Comparison of ENCODE assay signal across 15 cellular contexts in the genomic region with DNA sequence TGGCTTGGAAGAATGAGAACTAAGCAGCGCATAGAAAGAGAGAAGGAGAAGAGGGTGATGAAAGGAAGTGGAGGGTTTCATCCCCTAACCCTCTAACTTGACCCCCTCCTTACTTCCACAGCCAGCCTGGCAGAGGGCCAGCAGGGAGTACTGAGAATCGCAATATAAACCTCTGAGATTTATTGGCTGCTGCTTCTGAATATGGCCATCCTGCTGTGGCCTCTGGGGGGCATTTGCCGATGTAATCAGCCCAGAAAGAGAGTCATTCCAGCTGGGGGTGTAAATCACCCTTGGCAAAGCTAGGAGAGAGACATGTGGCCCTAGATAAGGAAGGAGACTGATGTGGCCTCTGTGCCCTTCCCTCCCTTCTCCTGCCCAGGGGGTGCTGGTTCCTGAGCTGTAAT. TPM values are rescaled to one million over a fixed set of nuclear protein-coding genes. Genes with fewer than 3 reads are reported as not detected.
DNase-seq lines count a peak whose midpoint lies in the region; ATAC-seq and TF ChIP-seq lines count a peak whose summit lies in the region.
"Had no signal": no experiment of that assay in that cellular context is flagged by ENCODE, and none has a peak within 500 bp of the region (broad histone marks: within the 10 kb centered on the region; RNA-seq: fewer than 3 reads in every experiment).

No MANE protein-coding gene starts in this region.

- H3K4me1 Mint-ChIP-seq in endodermal cell (peaks cover 15% of the 10 kb centered on the region), type B pancreatic cell (ENCODE audit: unreplicated experiment) (peaks cover 16% of the 10 kb centered on the region)

- no peaks in the 10 kb centered on the region for H3K9me3 ChIP-seq in endodermal cell (ENCODE audit: control insufficient read depth, low read length)
- H3K9me3 ChIP-seq: thyroid gland had no signal

- H3K4me3 Mint-ChIP-seq in endodermal cell (no peak overlapping the region), type B pancreatic cell (peak overlapping the region; percentile 83)

- TF ChIP-seq CTCF in endodermal cell (conservative IDR thresholded peaks at IDR 0.05): peak; percentile 14
- no peak for TF ChIP-seq CTCF in type B pancreatic cell (conservative IDR thresholded peaks at IDR 0.05)

- H3K36me3 Mint-ChIP-seq in endodermal cell (ENCODE audit: low read depth) (no peaks in the 10 kb centered on the region), type B pancreatic cell (no peaks in the 10 kb centered on the region)
- H3K36me3 Mint-ChIP-seq: activated naive CD8-positive, alpha-beta T cell treated with anti-CD3 and anti-CD28 coated beads for 36 hours had no signal

- peaks cover 48% of the 10 kb centered on the region for H3K27me3 ChIP-seq in endodermal cell (ENCODE audit: control insufficient read depth, insufficient read depth, low read length, poor library complexity, severe bottlenecking)
- H3K27me3 ChIP-seq: thyroid gland had no signal

- no peak overlapping the region for H3K4me3 ChIP-seq in endodermal cell (ENCODE audit: low read length)

- H3K27me3 Mint-ChIP-seq in endodermal cell (ENCODE audit: insufficient read depth) (peaks cover 58% of the 10 kb centered on the region), type B pancreatic cell (peaks cover 28% of the 10 kb centered on the region)

- no peaks in the 10 kb centered on the region for H3K36me3 ChIP-seq in endodermal cell (ENCODE audit: control insufficient read depth, insufficient read depth, low read length)
- H3K36me3 ChIP-seq: thyroid gland had no signal

- H3K9me3 Mint-ChIP-seq in endodermal cell: no peaks in the 10 kb centered on the region
- no peaks in the 10 kb centered on the region for H3K9me3 Mint-ChIP-seq in type B pancreatic cell
- H3K9me3 Mint-ChIP-seq: activated B cell treated with CpG ODN at 0.5 μM for 24 hours; activated naive CD8-positive, alpha-beta T cell treated with anti-CD3 and anti-CD28 coated beads for 36 hours had no signal

- 50 to 56% methylated on average over 2 of the region's 3 CpGs for WGBS in endodermal cell (ENCODE audit: insufficient coverage in 1 of 2, insufficient read length in 1 of 2), 2 experiments

- intact Hi-C loops in left ventricle myocardium superior (cut with micrococcal nuclease): loop anchor here (10.0 kb wide), 1 partner anchor 51 kb away; no protein-coding TSS in a partner anchor
- intact Hi-C loops in Right ventricle myocardium superior (cut with DNase I): no loop called here

- ATAC-seq in left ventricle myocardium superior (peak; percentile 52), Right ventricle myocardium superior (ENCODE audit: poor library complexity) (no peak)

- no peaks in the 10 kb centered on the region for H3K4me1 ChIP-seq in endodermal cell (ENCODE audit: control insufficient read depth, insufficient read depth, low read length)

- DNase-seq in left ventricle myocardium superior: no peak
- no peak for DNase-seq in Right ventricle myocardium superior
- peak; percentile 9 for DNase-seq in NCI-H1092 treated with DMSO at 0.1 percent for 48 hours (lab: John Stamatoyannopoulos, UW)
- DNase-seq in endodermal cell: peak; percentile 58
- DNase-seq in type B pancreatic cell (ENCODE audit: extremely low spot score, unreplicated experiment): no peak
- no peak for DNase-seq in caudate nucleus (lab: John Stamatoyannopoulos, UW)
- no peak for DNase-seq in SKM-1 (lab: John Stamatoyannopoulos, UW; ENCODE audit: unreplicated experiment)
- DNase-seq in epidermal melanocyte (ENCODE audit: insufficient read length, low spot score): no peak
- DNase-seq: activated B cell treated with CpG ODN at 0.5 μM for 24 hours; activated CD8-positive, alpha-beta memory T cell treated with anti-CD3 and anti-CD28 coated beads, Interleukin-2, amount 50 U/mL, for 4 hours; activated naive CD8-positive, alpha-beta T cell treated with anti-CD3 and anti-CD28 coated beads for 36 hours; central memory CD4-positive, alpha-beta T cell; NCI-H2029 had no signal

- H3K27ac ChIP-seq in endodermal cell (ENCODE audit: low read depth, low read length) (no peak overlapping the region), caudate nucleus (ENCODE audit: low read depth, low read length) (no peak overlapping the region)
- H3K27ac ChIP-seq: thyroid gland had no signal

- no peak overlapping the region for H3K9ac ChIP-seq in endodermal cell (ENCODE audit: extremely low read depth, low read length, poor library complexity, severe bottlenecking)

- H3K27ac Mint-ChIP-seq in endodermal cell (no peak overlapping the region), type B pancreatic cell (no peak overlapping the region)
- H3K27ac Mint-ChIP-seq: activated B cell treated with CpG ODN at 0.5 μM for 24 hours; activated naive CD8-positive, alpha-beta T cell treated with anti-CD3 and anti-CD28 coated beads for 36 hours had no signal

RNA-seq across cellular contexts. Expression of a gene that starts 1.0 kb away (rescaled TPM):
- total RNA-seq in left ventricle myocardium superior: 0.72 TPM
- 0.94 TPM for total RNA-seq in Right ventricle myocardium superior
- total RNA-seq in endodermal cell: under 1 TPM in 1 of 2 donors, not detected in 1; 0.13 TPM
- 2.5 TPM for polyA plus RNA-seq in endodermal cell (2013, experiment 1 of 2)
- 1.9 TPM for polyA plus RNA-seq in endodermal cell (2013, experiment 2 of 2)
- total RNA-seq in type B pancreatic cell (ENCODE audit: low replicate concordance): 1.8 TPM in 2 replicates
- total RNA-seq: activated B cell treated with CpG ODN at 0.5 μM for 24 hours, G401, thyroid gland had no signal

RNA-seq across cellular contexts. Expression of a gene that starts 56.2 kb away (rescaled TPM):
- not detected for total RNA-seq in left ventricle myocardium superior
- 0.16 TPM for total RNA-seq in Right ventricle myocardium superior
- total RNA-seq in endodermal cell: 10 to 100 TPM; 14.8 to 30.6 TPM
- 34.8 TPM for polyA plus RNA-seq in endodermal cell (2013, experiment 1 of 2)
- polyA plus RNA-seq in endodermal cell (2013, experiment 2 of 2): 33.9 TPM
- total RNA-seq in type B pancreatic cell (ENCODE audit: low replicate concordance): 4.1 and 17.2 TPM in 2 replicates
- total RNA-seq: activated B cell treated with CpG ODN at 0.5 μM for 24 hours had no signal

Comparison
In these comparisons a context has a peak if more than half of its experiments do, and no peak if none do; other contexts are left out.
1. DNase-seq: peak in NCI-H1092 treated with DMSO at 0.1 percent for 48 hours (single experiment) and endodermal cell (single experiment); none in left ventricle myocardium superior (single experiment), Right ventricle myocardium superior (single experiment), type B pancreatic cell (single experiment), caudate nucleus (0 of 61), SKM-1 (single experiment) and epidermal melanocyte (single experiment).